In the genomic region with DNA sequence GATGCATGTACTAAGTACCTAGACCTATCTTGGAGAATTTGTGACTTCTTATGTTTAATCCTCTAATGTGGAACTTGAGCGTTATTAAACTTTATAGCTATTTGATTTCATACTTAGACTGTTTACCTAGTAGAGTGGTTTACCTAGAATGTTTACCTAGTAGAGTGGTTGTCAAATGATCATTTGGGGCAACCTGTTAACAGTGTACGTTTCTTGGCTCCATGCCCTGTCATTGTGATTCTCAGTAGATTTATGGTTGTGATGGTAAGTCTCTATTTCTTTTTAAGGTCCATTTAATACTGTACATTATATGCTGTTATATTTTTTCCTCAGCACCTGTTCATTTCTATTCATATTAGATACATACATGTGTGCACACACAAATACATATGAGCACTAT, we compare ENCODE assay signal across 24 cellular contexts.
DNase-seq lines count a peak whose midpoint lies in the region; ATAC-seq and TF ChIP-seq lines count a peak whose summit lies in the region.
"Had no signal": no experiment of that assay in that cellular context is flagged by ENCODE, and none has a peak within 500 bp of the region (broad histone marks: within the 10 kb centered on the region; RNA-seq: fewer than 3 reads in every experiment).

No MANE protein-coding gene starts in this region.

- DNase-seq in NCI-H2107 treated with DMSO at 0.1 percent for 48 hours (lab: John Stamatoyannopoulos, UW; ENCODE audit: unreplicated experiment) (peak; percentile 5), NCI-H2107 (lab: John Stamatoyannopoulos, UW) (no peak), NCI-H2029 (lab: John Stamatoyannopoulos, UW) (peak; percentile 35), NCI-H69 (lab: John Stamatoyannopoulos, UW) (peak; percentile 94), GM13977 (ENCODE audit: low spot score) (no peak), HuH-7.5 (ENCODE audit: low spot score) (no peak), ecto neural progenitor cell (ENCODE audit: low spot score) (no peak)
- DNase-seq: 8988T; activated CD4-positive, alpha-beta memory T cell treated with anti-CD3 and anti-CD28 coated beads for 36 hours; activated CD4-positive, CD25-positive, alpha-beta regulatory T cell treated with anti-CD3 and anti-CD28 coated beads, Interleukin-2, amount 50 U/mL, for 72 hours; activated CD8-positive, alpha-beta memory T cell treated with anti-CD3 and anti-CD28 coated beads, Interleukin-2, amount 50 U/mL, for 4 hours; activated naive CD4-positive, alpha-beta T cell treated with anti-CD3 and anti-CD28 coated beads for 36 hours; adrenal gland; central memory CD4-positive, alpha-beta T cell; foreskin fibroblast; left lung; mesenchymal stem cell; NCI-H1694; NCI-H524; Peyer's patch; SIG-M5; trophoblast cell had no signal

- in situ Hi-C loops in GM13977 (cut with MboI; ENCODE audit: low pct_unique_long_range_greater_than_20kb, low sequenced_read_pairs, unreplicated experiment), result no loop called here

- TF ChIP-seq CTCF in GM13977 (IDR thresholded peaks at IDR 0.05; ENCODE audit: extremely low read depth, insufficient read depth, missing control alignments), result no peak

- ATAC-seq in GM19467 (IDR thresholded peaks at IDR 0.05; ENCODE audit: unreplicated experiment), result no peak
- ATAC-seq: left lung; stimulated activated effector memory CD8-positive, alpha-beta T cell treated with anti-CD3 and anti-CD28 coated beads, Interleukin-12 subunit alpha, Interleukin-12 subunit beta, amount 100 ng/mL, for 72 hours had no signal

Comparison
In these comparisons a context has a peak if more than half of its experiments do, and no peak if none do; other contexts are left out.
1. DNase-seq: peak in NCI-H2107 treated with DMSO at 0.1 percent for 48 hours (single experiment), NCI-H2029 (single experiment) and NCI-H69 (single experiment); none in NCI-H2107 (single experiment), GM13977 (single experiment), HuH-7.5 (single experiment) and ecto neural progenitor cell (single experiment).